8 cellular contexts compared by ENCODE assay signal in the genomic region with DNA sequence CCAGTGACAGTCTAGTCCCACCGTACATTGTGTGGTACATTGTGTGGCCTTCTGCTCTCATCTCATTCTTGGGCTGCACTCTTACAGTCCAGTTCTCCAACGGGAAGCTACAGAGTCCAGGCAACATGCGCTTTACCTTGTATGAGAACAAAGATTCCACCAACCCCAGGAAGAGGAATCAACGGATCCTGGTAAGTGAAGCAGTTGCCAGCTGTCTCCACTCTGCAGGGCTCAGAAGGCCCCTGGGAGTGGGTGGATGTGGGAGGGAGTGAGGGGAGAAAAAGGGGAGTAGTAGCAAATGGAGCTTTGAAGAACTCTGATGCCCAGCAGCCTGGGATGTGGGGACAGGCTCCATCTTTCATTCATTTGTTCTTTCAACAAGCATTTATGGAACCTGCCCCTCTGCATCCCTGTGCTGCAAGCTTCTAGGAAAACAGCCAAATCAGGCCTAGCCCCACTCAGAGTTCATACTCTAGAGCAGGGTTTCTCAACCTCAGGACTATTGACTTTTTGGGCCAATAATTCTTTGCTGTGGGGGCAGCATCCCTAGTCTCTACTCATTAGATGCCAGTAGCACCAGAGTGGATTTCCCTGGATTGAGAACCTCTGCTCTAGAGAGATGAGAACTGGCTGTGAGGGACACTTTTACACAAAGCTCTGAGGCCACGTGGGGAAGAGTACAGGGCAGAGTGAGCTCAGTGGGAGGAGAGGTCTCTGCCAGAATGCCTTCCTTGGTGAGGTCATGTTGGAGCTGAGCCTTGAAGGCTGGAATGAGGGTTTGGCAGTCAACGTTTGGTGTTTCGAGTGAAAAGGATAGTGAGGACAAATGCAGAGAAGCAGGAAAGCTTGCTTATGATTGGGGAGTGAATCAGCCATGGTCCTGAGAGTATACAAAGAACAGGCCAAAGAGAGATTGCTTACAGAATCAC. TPM values are rescaled to one million over a fixed set of nuclear protein-coding genes. Genes with fewer than 3 reads are reported as not detected.
A peak's percentile ranks its signal among the peaks of the same experiment; 100 is the strongest.
DNase-seq lines count a peak whose midpoint lies in the region; ATAC-seq lines count a peak whose summit lies in the region.

No MANE protein-coding gene starts in this region.

- peak overlapping the region; percentile 69 to 92 (median 86) for H3K4me3 ChIP-seq in BLaER1 treated with 17β-estradiol and CSF1 and Interleukin-3, amounts not matched to agents 10 nM and 100 nM
- H3K4me3 ChIP-seq in HUES48 (ENCODE audit: low read depth, low read length) (peak overlapping the region; percentile 83), adipocyte (ENCODE audit: low read length) (peak overlapping the region; percentile 95)

- intact Hi-C loops in left ventricle myocardium superior (cut with micrococcal nuclease): no loop called here

- peaks cover 29 to 47% (median 42%) of the 10 kb centered on the region in 11 experiments for H3K36me3 ChIP-seq in BLaER1 treated with 17β-estradiol and CSF1 and Interleukin-3, amounts not matched to agents 10 nM and 100 nM
- H3K36me3 ChIP-seq in HUES48 (ENCODE audit: control insufficient read depth, insufficient read depth, low read length): peaks cover 49% of the 10 kb centered on the region
- H3K36me3 ChIP-seq in adipocyte (ENCODE audit: control insufficient read depth, insufficient read depth, low read length, severe bottlenecking): peaks cover 42% of the 10 kb centered on the region

- ATAC-seq in left ventricle myocardium superior (peak; percentile 80), HG03521 (IDR thresholded peaks at IDR 0.05; ENCODE audit: unreplicated experiment) (no peak), GM18873 (IDR thresholded peaks at IDR 0.05; ENCODE audit: low FRiP score, unreplicated experiment) (no peak)

- no peaks in the 10 kb centered on the region for H3K9me3 ChIP-seq in BLaER1 treated with 17β-estradiol and CSF1 and Interleukin-3, amounts not matched to agents 10 nM and 100 nM (replicated peaks in 1 of 11)
- H3K9me3 ChIP-seq in HUES48 (ENCODE audit: control insufficient read depth, insufficient read depth, low read length): no peaks in the 10 kb centered on the region
- no peaks in the 10 kb centered on the region for H3K9me3 ChIP-seq in adipocyte (ENCODE audit: control insufficient read depth, low read length)

- no peaks in the 10 kb centered on the region for H3K27me3 ChIP-seq in BLaER1 treated with 17β-estradiol and CSF1 and Interleukin-3, amounts not matched to agents 10 nM and 100 nM
- H3K27me3 ChIP-seq in HUES48 (ENCODE audit: control insufficient read depth, insufficient read depth, low read length) (no peaks in the 10 kb centered on the region), adipocyte (replicated peaks; ENCODE audit: control insufficient read depth, insufficient read depth, low read length) (no peaks in the 10 kb centered on the region)

- H3K4me1 ChIP-seq in BLaER1 treated with 17β-estradiol and CSF1 and Interleukin-3, amounts not matched to agents 10 nM and 100 nM: peaks cover 25 to 37% (median 33%) of the 10 kb centered on the region in 10 experiments
- peaks cover 16% of the 10 kb centered on the region for H3K4me1 ChIP-seq in HUES48 (ENCODE audit: control insufficient read depth, insufficient read depth, low read length)
- peaks cover 34% of the 10 kb centered on the region for H3K4me1 ChIP-seq in adipocyte (ENCODE audit: control insufficient read depth, insufficient read depth, low read length)

- DNase-seq in adipocyte (ENCODE audit: low read depth) (peak; percentile 91), left ventricle myocardium superior (peak; percentile 42), renal cortical epithelial cell (ENCODE audit: low read depth) (peak; percentile 24), GM19240 (ENCODE audit: insufficient read length, low spot score) (no peak)

- peak overlapping the region in 10 of 11 experiments; percentile 59 to 88 (median 79); a peak in 21 of 22 replicates for H3K27ac ChIP-seq in BLaER1 treated with 17β-estradiol and CSF1 and Interleukin-3, amounts not matched to agents 10 nM and 100 nM
- H3K27ac ChIP-seq in HUES48 (ENCODE audit: low read depth, low read length): no peak overlapping the region

- peaks cover 0 to 32% (median 2%) of the 10 kb centered on the region in 11 experiments; a peak in 10 of 22 replicates for H4K20me1 ChIP-seq in BLaER1 treated with 17β-estradiol and CSF1 and Interleukin-3, amounts not matched to agents 10 nM and 100 nM

- H3K4me2 ChIP-seq in BLaER1 treated with 17β-estradiol and CSF1 and Interleukin-3, amounts not matched to agents 10 nM and 100 nM: peak overlapping the region; percentile 90 to 98 (median 96)

- H3K9ac ChIP-seq in BLaER1 treated with 17β-estradiol and CSF1 and Interleukin-3, amounts not matched to agents 10 nM and 100 nM: peak overlapping the region; percentile 80 to 93 (median 84)
- H3K9ac ChIP-seq in HUES48 (ENCODE audit: low read depth, low read length) (no peak overlapping the region), adipocyte (ENCODE audit: low read length) (peak overlapping the region; percentile 93)

RNA-seq across cellular contexts. Expression of gene POLR1E, which starts 1.1 kb away (rescaled TPM):
- total RNA-seq in left ventricle myocardium superior: 10.4 TPM
- total RNA-seq in renal cortical epithelial cell: 23.1 and 27.0 TPM in 2 replicates

RNA-seq across cellular contexts. Expression of gene ZBTB5, which starts 21.6 kb away (rescaled TPM):
- 5.2 TPM for total RNA-seq in left ventricle myocardium superior
- total RNA-seq in renal cortical epithelial cell: 8.3 and 21.3 TPM in 2 replicates
